15 cellular contexts compared by ENCODE assay signal in genomic region chr19:47475460-47475859, GRCh38. TPM values are rescaled to one million over a fixed set of nuclear protein-coding genes. Genes with fewer than 3 reads are reported as not detected.
DNase-seq lines count a peak whose midpoint lies in the region; ATAC-seq and TF ChIP-seq lines count a peak whose summit lies in the region.
"Had no signal": no experiment of that assay in that cellular context is flagged by ENCODE, and none has a peak within 500 bp of the region (broad histone marks: within the 10 kb centered on the region; RNA-seq: fewer than 3 reads in every experiment).

No MANE protein-coding gene starts in this region.

- H3K14ac ChIP-seq in IMR-90 (replicated peaks; ENCODE audit: low read depth, low read length) (no peak overlapping the region), neuronal stem cell (ENCODE audit: low read length) (no peak overlapping the region)

- no peaks in the 10 kb centered on the region for H3K4me1 ChIP-seq in IMR-90 (ENCODE audit: control insufficient read depth, insufficient read depth, low read length)
- H3K4me1 ChIP-seq in neuronal stem cell (ENCODE audit: control insufficient read depth in 2 of 2, insufficient read depth in 1 of 2, low read depth in 1 of 2, low read length in 2 of 2), result peaks cover 4 to 13% of the 10 kb centered on the region in 2 donors
- H3K4me1 ChIP-seq: BE2C had no signal

- no peak overlapping the region for H2BK120ac ChIP-seq in IMR-90 (ENCODE audit: low read depth, low read length)
- H2BK120ac ChIP-seq in neuronal stem cell (ENCODE audit: low read depth, low read length), result no peak overlapping the region

- WGBS in IMR-90 (ENCODE audit: extremely low coverage in 2 of 2, insufficient read length in 1 of 2), 2 experiments, result 67% methylated on average over 6 of the region's 9 CpGs; no CpG with 5 or more reads in 1 of the 2 experiments
- WGBS in neuronal stem cell (ENCODE audit: extremely low coverage in 2 of 2, insufficient read length in 2 of 2, insufficient replicate concordance in 1 of 2), 2 donors, result no CpG with 5 or more reads among the region's 9 CpGs

- H2BK5ac ChIP-seq in IMR-90 (ENCODE audit: low read depth, low read length, poor library complexity, severe bottlenecking), result no peak overlapping the region
- peak overlapping the region; percentile 90 for H2BK5ac ChIP-seq in neuronal stem cell (ENCODE audit: low read length)

- POLR2A ChIA-PET in IMR-90 (lab: Charles Lee; ENCODE audit: unreplicated experiment), result no interaction called here

- H3K23ac ChIP-seq in IMR-90 (ENCODE audit: low read depth, low read length) (no peak overlapping the region), neuronal stem cell (ENCODE audit: low read depth, low read length, poor library complexity) (no peak overlapping the region)

- no peak for TF ChIP-seq CTCF in IMR-90 (conservative IDR thresholded peaks at IDR 0.05; ENCODE audit: low read depth, low read length)

- H3K18ac ChIP-seq in IMR-90 (ENCODE audit: low read depth, low read length), result no peak overlapping the region
- no peak overlapping the region for H3K18ac ChIP-seq in neuronal stem cell (ENCODE audit: low read length)

- no peak overlapping the region for H2BK20ac ChIP-seq in IMR-90 (ENCODE audit: low read depth, low read length)

- dilution Hi-C loops in IMR-90 (cut with HindIII; ENCODE audit: low sequenced_read_pairs, unreplicated experiment), result no loop called here

- no TSS peak for BruUV-seq in IMR-90 (replicated peaks; lab: Mats Ljungman, UMichigan)

- H4K91ac ChIP-seq in IMR-90 (ENCODE audit: insufficient read depth, low read depth, low read length) (no peak overlapping the region), neuronal stem cell (ENCODE audit: low read depth, low read length, poor library complexity) (no peak overlapping the region)

- no peak for TF ChIP-seq RAD21 in IMR-90 (IDR thresholded peaks at IDR 0.05; ENCODE audit: low read length)

- H2BK12ac ChIP-seq in neuronal stem cell (ENCODE audit: low read length), result no peak overlapping the region

- no peak for TF ChIP-seq POLR2A in IMR-90 (IDR thresholded peaks at IDR 0.05; ENCODE audit: low read depth, low read length)

- H3K4me2 ChIP-seq in IMR-90 (ENCODE audit: low read depth, low read length) (no peak overlapping the region), neuronal stem cell (ENCODE audit: insufficient read depth, low read length, poor library complexity, severe bottlenecking) (no peak overlapping the region)
- H3K4me2 ChIP-seq: GM23338 had no signal

- no peak overlapping the region for H3K56ac ChIP-seq in IMR-90 (ENCODE audit: extremely low read depth, insufficient read depth, low read length)

- H3K36me3 ChIP-seq in IMR-90 (ENCODE audit: control insufficient read depth, insufficient read depth, low read length), result no peaks in the 10 kb centered on the region
- H3K36me3 ChIP-seq in neuronal stem cell (replicated peaks in 1 of 2; ENCODE audit: control insufficient read depth in 2 of 2, insufficient read depth in 2 of 2, low read length in 2 of 2), result no peaks in the 10 kb centered on the region
- H3K36me3 ChIP-seq: BE2C had no signal

- H3K4ac ChIP-seq in IMR-90 (ENCODE audit: low read depth, low read length) (no peak overlapping the region), neuronal stem cell (ENCODE audit: low read length) (no peak overlapping the region)

- DNase-seq in IMR-90 (peak; percentile 5), amniotic epithelial cell (ENCODE audit: low read depth) (peak; percentile 21), neuronal stem cell (ENCODE audit: low spot score) (no peak), SIG-M5 treated with dmso at 0.1 percent for 504 hours (lab: John Stamatoyannopoulos, UW; ENCODE audit: unreplicated experiment) (no peak), OCI-M1 (lab: John Stamatoyannopoulos, UW) (no peak)
- DNase-seq: ACHN; BE2C; C1 segment of cervical spinal cord; CD4-positive, alpha-beta T cell; DMS153; DMS79; GDM1; H9 had no signal

- H2AK9ac ChIP-seq in IMR-90 (replicated peaks; ENCODE audit: low read depth, low read length, poor library complexity), result no peak overlapping the region

- H4K8ac ChIP-seq in IMR-90 (ENCODE audit: low read depth in 2 of 2, low read length in 2 of 2) (no peak overlapping the region), neuronal stem cell (ENCODE audit: low read depth, low read length) (no peak overlapping the region)

- H3K27ac ChIP-seq in IMR-90 (ENCODE audit: insufficient read depth, low read length) (no peak overlapping the region), neuronal stem cell (replicated peaks; ENCODE audit: low read length) (no peak overlapping the region)

- in situ Hi-C loops in IMR-90 (cut with MboI; ENCODE audit: low sequenced_read_pairs), result no loop called here

- no peak overlapping the region for H2AK5ac ChIP-seq in IMR-90 (ENCODE audit: low read depth, low read length)
- peak overlapping the region; percentile 43 for H2AK5ac ChIP-seq in neuronal stem cell (ENCODE audit: low read depth, low read length)

- H4K5ac ChIP-seq in IMR-90 (ENCODE audit: low read depth, low read length), result no peak overlapping the region

- H3K79me1 ChIP-seq in IMR-90 (ENCODE audit: low read depth in 1 of 2, low read length in 2 of 2) (no peaks in the 10 kb centered on the region), neuronal stem cell (ENCODE audit: low read depth, low read length) (peaks cover 1% of the 10 kb centered on the region)

- H2AFZ ChIP-seq in IMR-90 (replicated peaks; ENCODE audit: low read length, poor library complexity) (no peak overlapping the region), neuronal stem cell (ENCODE audit: low read length) (no peak overlapping the region)
- H2AFZ ChIP-seq: GM23338 had no signal

- H2BK15ac ChIP-seq in IMR-90 (ENCODE audit: low read depth, low read length) (no peak overlapping the region), neuronal stem cell (ENCODE audit: low read length) (no peak overlapping the region)

- H4K20me1 ChIP-seq in IMR-90 (ENCODE audit: insufficient read depth, low read length), result no peaks in the 10 kb centered on the region; the same call in 1 of the 2 replicates

- peaks cover 15% of the 10 kb centered on the region for H3K27me3 ChIP-seq in IMR-90 (ENCODE audit: control insufficient read depth, insufficient read depth, low read length)
- H3K27me3 ChIP-seq in neuronal stem cell (ENCODE audit: control insufficient read depth in 3 of 3, insufficient read depth in 3 of 3, low read depth in 1 of 3, low read length in 3 of 3), result peaks cover 0 to 12% (median 3%) of the 10 kb centered on the region in 3 experiments

- no peaks in the 10 kb centered on the region for H3K9me1 ChIP-seq in IMR-90 (ENCODE audit: insufficient read depth, low read length)

- no peak overlapping the region for H3K4me3 ChIP-seq in IMR-90 (ENCODE audit: insufficient read depth, low read depth, low read length)
- no peak overlapping the region for H3K4me3 ChIP-seq in neuronal stem cell (ENCODE audit: low read length in 2 of 2)
- H3K4me3 ChIP-seq: GM23338 had no signal

- H3K9ac ChIP-seq in IMR-90 (ENCODE audit: low read depth, low read length) (no peak overlapping the region), neuronal stem cell (ENCODE audit: low read depth, low read length, poor library complexity) (no peak overlapping the region)

- intact Hi-C loops in IMR-90 (cut with micrococcal nuclease), result no loop called here

- ATAC-seq in IMR-90 (ENCODE audit: low read depth), result no peak
- no peak for ATAC-seq in HG03095 (IDR thresholded peaks at IDR 0.05; ENCODE audit: unreplicated experiment)
- ATAC-seq: GM23338 had no signal

- CTCF ChIA-PET in IMR-90 (lab: Yijun Ruan, JAX), result no interaction called here

- no peaks in the 10 kb centered on the region for H3K9me3 ChIP-seq in IMR-90 (ENCODE audit: control insufficient read depth, insufficient read depth, low read length)
- H3K9me3 ChIP-seq in neuronal stem cell (replicated peaks in 1 of 2; ENCODE audit: control insufficient read depth in 2 of 2, insufficient read depth in 1 of 2, low read depth in 1 of 2, low read length in 2 of 2), result no peaks in the 10 kb centered on the region
- H3K9me3 ChIP-seq: BE2C had no signal

TF ChIP-seq in IMR-90, 13 proteins besides CTCF, POLR2A, EP300 and RAD21 (continues in another document):
- TF ChIP-seq ELK1 (IDR thresholded peaks at IDR 0.05; ENCODE audit: borderline replicate concordance, low read depth, low read length) (no peak), BHLHE40 (IDR thresholded peaks at IDR 0.05; ENCODE audit: low read depth, low read length) (no peak), MXI1 (IDR thresholded peaks at IDR 0.05; ENCODE audit: borderline replicate concordance, low read depth, low read length) (no peak), NFE2L2 (IDR thresholded peaks at IDR 0.05; ENCODE audit: low read depth, low read length) (no peak)

RNA-seq across cellular contexts. Expression of gene SLC8A2, which starts 3.8 kb away (rescaled TPM):
- not detected in 2 replicates for total RNA-seq in IMR-90 (2012; rRNA removed)
- polyA plus RNA-seq in IMR-90 (2012; rRNA removed), result 0.05 and 0.10 TPM in 2 replicates
- 0.14 TPM in 1 of 2 replicates, not detected in the other for polyA plus RNA-seq in IMR-90 (2012; cell fraction: cytosol; rRNA removed)
- polyA plus RNA-seq in IMR-90 (2012; cell fraction: nucleus; rRNA removed; ENCODE audit: low replicate concordance), result 0.32 and 0.45 TPM in 2 replicates
- polyA plus RNA-seq in neuronal stem cell (2013, experiment 1 of 2), result 4.7 TPM
- 5.5 TPM for polyA plus RNA-seq in neuronal stem cell (2013, experiment 2 of 2)
- total RNA-seq: CD4-positive, alpha-beta T cell had no signal

RNA-seq across cellular contexts. Expression of gene KPTN, which starts 8.6 kb away (rescaled TPM):
- 3.9 and 4.1 TPM in 2 replicates for total RNA-seq in IMR-90 (2012; rRNA removed)
- 13.5 and 15.4 TPM in 2 replicates for polyA plus RNA-seq in IMR-90 (2012; rRNA removed)
- 8.7 and 12.4 TPM in 2 replicates for polyA plus RNA-seq in IMR-90 (2012; cell fraction: cytosol; rRNA removed)
- polyA plus RNA-seq in IMR-90 (2012; cell fraction: nucleus; rRNA removed; ENCODE audit: low replicate concordance), result 32.1 and 54.1 TPM in 2 replicates
- polyA plus RNA-seq in neuronal stem cell (2013, experiment 1 of 2), result 17.3 TPM
- polyA plus RNA-seq in neuronal stem cell (2013, experiment 2 of 2), result 17.4 TPM

RNA-seq across cellular contexts. Expression of gene NAPA, which starts 39.4 kb away (rescaled TPM):
- total RNA-seq in IMR-90 (2012; rRNA removed), result 51.7 and 76.4 TPM in 2 replicates
- polyA plus RNA-seq in IMR-90 (2012; rRNA removed), result 126 and 139 TPM in 2 replicates
- 107 and 159 TPM in 2 replicates for polyA plus RNA-seq in IMR-90 (2012; cell fraction: cytosol; rRNA removed)
- polyA plus RNA-seq in IMR-90 (2012; cell fraction: nucleus; rRNA removed; ENCODE audit: low replicate concordance), result 81.6 and 139 TPM in 2 replicates
- polyA plus RNA-seq in neuronal stem cell (2013, experiment 1 of 2), result 50.2 TPM
- polyA plus RNA-seq in neuronal stem cell (2013, experiment 2 of 2), result 49.4 TPM

RNA-seq across cellular contexts. Expression of gene MEIS3, which starts 56.1 kb away (rescaled TPM):
- 28.3 and 32.4 TPM in 2 replicates for total RNA-seq in IMR-90 (2012; rRNA removed)
- polyA plus RNA-seq in IMR-90 (2012; rRNA removed), result 33.0 TPM in 2 replicates
- 33.1 and 39.8 TPM in 2 replicates for polyA plus RNA-seq in IMR-90 (2012; cell fraction: cytosol; rRNA removed)
- 97.7 and 112 TPM in 2 replicates for polyA plus RNA-seq in IMR-90 (2012; cell fraction: nucleus; rRNA removed; ENCODE audit: low replicate concordance)
- 110 TPM for polyA plus RNA-seq in neuronal stem cell (2013, experiment 1 of 2)
- 102 TPM for polyA plus RNA-seq in neuronal stem cell (2013, experiment 2 of 2)

Comparison
In these comparisons a context has a peak if more than half of its experiments do, and no peak if none do; other contexts are left out.
1. DNase-seq: peak in IMR-90 (single experiment) and amniotic epithelial cell (single experiment); none in neuronal stem cell (single experiment), SIG-M5 treated with dmso at 0.1 percent for 504 hours (single experiment) and OCI-M1 (single experiment).